In genomic region chr11:44833869-44834452, GRCh38 we compare ENCODE assay signal across 12 cellular contexts.
DNase-seq lines count a peak whose midpoint lies in the region; ATAC-seq and TF ChIP-seq lines count a peak whose summit lies in the region.
"Had no signal": no experiment of that assay in that cellular context is flagged by ENCODE, and none has a peak within 500 bp of the region (broad histone marks: within the 10 kb centered on the region; RNA-seq: fewer than 3 reads in every experiment).

No MANE protein-coding gene starts in this region.

- H3K4me1 ChIP-seq in HUES48 (ENCODE audit: control insufficient read depth, insufficient read depth, low read length) = peaks cover 30% of the 10 kb centered on the region
- peaks cover 26% of the 10 kb centered on the region for H3K4me1 ChIP-seq in rectal smooth muscle tissue (ENCODE audit: control insufficient read depth, insufficient read depth, low read length)

- DNase-seq in WERI-Rb-1 (peak; percentile 60), iPS-NIHi11 (ENCODE audit: low spot score) (peak; percentile 42), NCI-H510A (lab: John Stamatoyannopoulos, UW) (no peak), mucosa of gallbladder (ENCODE audit: low spot score) (no peak)
- DNase-seq: activated CD4-positive, alpha-beta T cell treated with anti-CD3 and anti-CD28 coated beads for 48 hours; CD4-positive, alpha-beta T cell; NCI-H2107; tibial artery had no signal

- H3K36me3 ChIP-seq in HUES48 (ENCODE audit: control insufficient read depth, insufficient read depth, low read length) (no peaks in the 10 kb centered on the region), WERI-Rb-1 (no peaks in the 10 kb centered on the region), rectal smooth muscle tissue (ENCODE audit: control insufficient read depth, insufficient read depth, low read length) (no peaks in the 10 kb centered on the region)
- H3K36me3 ChIP-seq: tibial artery had no signal

- ATAC-seq in GM21737 (IDR thresholded peaks at IDR 0.05; ENCODE audit: unreplicated experiment) (no peak), HG02970 (IDR thresholded peaks at IDR 0.05; ENCODE audit: low FRiP score, unreplicated experiment) (no peak)

- TF ChIP-seq CTCF in WERI-Rb-1 (IDR thresholded peaks at IDR 0.05; ENCODE audit: low read depth, low read length) = no peak

- H3K27me3 ChIP-seq in HUES48 (ENCODE audit: control insufficient read depth, insufficient read depth, low read length) (peaks cover 11% of the 10 kb centered on the region), WERI-Rb-1 (ENCODE audit: insufficient read depth, low read depth, severe bottlenecking) (no peaks in the 10 kb centered on the region), rectal smooth muscle tissue (ENCODE audit: control insufficient read depth, insufficient read depth, low read length) (no peaks in the 10 kb centered on the region)
- H3K27me3 ChIP-seq: tibial artery had no signal

- H3K27ac ChIP-seq in HUES48 (ENCODE audit: low read depth, low read length) = peak overlapping the region; percentile 91
- H3K27ac ChIP-seq in WERI-Rb-1 = peak overlapping the region; percentile 92
- peak overlapping the region; percentile 74 for H3K27ac ChIP-seq in rectal smooth muscle tissue (ENCODE audit: low read depth, low read length)

- H3K9me3 ChIP-seq in HUES48 (ENCODE audit: control insufficient read depth, insufficient read depth, low read length) (no peaks in the 10 kb centered on the region), WERI-Rb-1 (ENCODE audit: severe bottlenecking) (peaks cover 2% of the 10 kb centered on the region)
- H3K9me3 ChIP-seq: tibial artery had no signal

- no peak overlapping the region for H3K4me3 ChIP-seq in HUES48 (ENCODE audit: low read depth, low read length)
- peak overlapping the region; percentile 27 for H3K4me3 ChIP-seq in WERI-Rb-1 (ENCODE audit: low read depth, low read length)
- H3K4me3 ChIP-seq in rectal smooth muscle tissue (ENCODE audit: low read length) = no peak overlapping the region
- H3K4me3 ChIP-seq: tibial artery had no signal

- H3K9ac ChIP-seq in HUES48 (ENCODE audit: low read depth, low read length) = peak overlapping the region; percentile 44; the same call in 1 of the 2 replicates
- H3K9ac ChIP-seq in rectal smooth muscle tissue (ENCODE audit: low read length) = no peak overlapping the region

Comparison
In these comparisons a context has a peak if more than half of its experiments do, and no peak if none do; other contexts are left out.
1. DNase-seq: peak in WERI-Rb-1 (single experiment) and iPS-NIHi11 (single experiment); none in NCI-H510A (single experiment) and mucosa of gallbladder (single experiment).
2. Peak in every context shown above with its lines, with median percentiles within 50 percentile points of each other: H3K27ac ChIP-seq.